Comparison of ENCODE assay signal across 10 cellular contexts in genomic region chr20:15162061-15162740, GRCh38.
DNase-seq lines count a peak whose midpoint lies in the region; ATAC-seq, FAIRE-seq and TF ChIP-seq lines count a peak whose summit lies in the region.
"Had no signal": no experiment of that assay in that cellular context is flagged by ENCODE, and none has a peak within 500 bp of the region (broad histone marks: within the 10 kb centered on the region; RNA-seq: fewer than 3 reads in every experiment).

No MANE protein-coding gene starts in this region.

- no peak for TF ChIP-seq POLR2A in lower leg skin (IDR thresholded peaks at IDR 0.05)

- no peaks in the 10 kb centered on the region for H3K9me3 Mint-ChIP-seq in Calu3 (ENCODE audit: low read depth, unreplicated experiment)
- H3K9me3 Mint-ChIP-seq in activated T-helper 2 cell treated with anti-CD3 and anti-CD28 coated beads, Interferon-gamma antibody, Interleukin-2, Interleukin-4, amounts not matched to agents 10 μg/mL and 5 μg/mL and 100 μg/mL, durations not matched to agents 14 hours and 24 hours and 36 hours: peaks cover 27% of the 10 kb centered on the region

- H3K4me2 ChIP-seq in KMS-11: peak overlapping the region; percentile 78

- intact Hi-C loops in Calu3 (cut with micrococcal nuclease; ENCODE audit: unreplicated experiment) (no loop called here), kidney (cut with DNase I) (no loop called here), lower leg skin (cut with DNase I; ENCODE audit: low total_unique reads) (no loop called here)
- intact Hi-C loops in activated T-helper 2 cell treated with anti-CD3 and anti-CD28 coated beads, Interferon-gamma antibody, Interleukin-2, Interleukin-4, amounts not matched to agents 10 μg/mL and 5 μg/mL and 100 μg/mL, durations not matched to agents 14 hours and 24 hours and 36 hours (cut with micrococcal nuclease): no loop called here

- peak overlapping the region; percentile 30 for H3K4me3 Mint-ChIP-seq in Calu3 (ENCODE audit: low read depth, unreplicated experiment)
- H3K4me3 Mint-ChIP-seq in activated T-helper 2 cell treated with anti-CD3 and anti-CD28 coated beads, Interferon-gamma antibody, Interleukin-2, Interleukin-4, amounts not matched to agents 10 μg/mL and 5 μg/mL and 100 μg/mL, durations not matched to agents 14 hours and 24 hours and 36 hours (ENCODE audit: low read depth): no peak overlapping the region
- H3K4me3 Mint-ChIP-seq: neural crest cell had no signal

- peak overlapping the region; percentile 61 for H2AFZ ChIP-seq in KMS-11 (ENCODE audit: low read depth)

- H3K36me3 ChIP-seq in KMS-11 (ENCODE audit: insufficient read depth) (no peaks in the 10 kb centered on the region), kidney (ENCODE audit: control insufficient read depth in 1 of 2, insufficient read depth in 2 of 2, low read length in 2 of 2) (no peaks in the 10 kb centered on the region)
- H3K36me3 ChIP-seq: cardiac muscle cell had no signal

- H3K9me3 ChIP-seq in kidney (ENCODE audit: control insufficient read depth in 1 of 2, low read length in 2 of 2): peaks cover 0 to 3% of the 10 kb centered on the region in 2 donors

- H3K27me3 ChIP-seq in KMS-11 (ENCODE audit: insufficient read depth, low read depth): no peaks in the 10 kb centered on the region
- H3K27me3 ChIP-seq: cardiac muscle cell had no signal

- H3K36me3 Mint-ChIP-seq in Calu3 (ENCODE audit: insufficient read depth, unreplicated experiment): no peaks in the 10 kb centered on the region
- H3K36me3 Mint-ChIP-seq in activated T-helper 2 cell treated with anti-CD3 and anti-CD28 coated beads, Interferon-gamma antibody, Interleukin-2, Interleukin-4, amounts not matched to agents 10 μg/mL and 5 μg/mL and 100 μg/mL, durations not matched to agents 14 hours and 24 hours and 36 hours (ENCODE audit: low read depth): no peaks in the 10 kb centered on the region

- H3K4me1 ChIP-seq in KMS-11 (ENCODE audit: low read depth, poor library complexity, severe bottlenecking) (peaks cover 25% of the 10 kb centered on the region), kidney (ENCODE audit: control insufficient read depth in 1 of 2, insufficient read depth in 1 of 2, low read depth in 1 of 2, low read length in 2 of 2) (no peaks in the 10 kb centered on the region)

- no peaks in the 10 kb centered on the region for H4K20me1 ChIP-seq in KMS-11 (ENCODE audit: insufficient read depth)

- H3K27ac ChIP-seq in KMS-11 (peak overlapping the region; percentile 72), kidney (ENCODE audit: low read depth in 2 of 2, low read length in 2 of 2) (no peak overlapping the region)
- H3K27ac ChIP-seq: cardiac muscle cell had no signal

- CTCF ChIA-PET in Calu3 (lab: Charles Lee): no interaction called here

- H3K79me2 ChIP-seq in KMS-11 (ENCODE audit: insufficient read depth, low read depth): no peaks in the 10 kb centered on the region

- DNase-seq in Calu3: no peak
- DNase-seq in kidney: no peak
- DNase-seq in lower leg skin (ENCODE audit: low spot score in 2 of 2): no peak
- DNase-seq in cortex of kidney (lab: John Stamatoyannopoulos, UW): no peak
- DNase-seq in activated T-helper 2 cell treated with anti-CD3 and anti-CD28 coated beads, Interferon-gamma antibody, Interleukin-2, Interleukin-4, amounts not matched to agents 10 μg/mL and 5 μg/mL and 100 μg/mL, durations not matched to agents 14 hours and 24 hours and 36 hours (ENCODE audit: low spot score): no peak

- no TSS peak for BruUV-seq in Calu3 (replicated peaks; lab: Mats Ljungman, UMichigan)

- H3K4me3 ChIP-seq in KMS-11 (IDR thresholded peaks at IDR 0.05; ENCODE audit: insufficient read depth, low read depth, low read length): no peak overlapping the region
- H3K4me3 ChIP-seq in kidney (ENCODE audit: low read length in 2 of 2): peak overlapping the region; percentile 26 to 27
- H3K4me3 ChIP-seq in lower leg skin (ENCODE audit: low read depth, poor library complexity, severe bottlenecking): no peak overlapping the region
- H3K4me3 ChIP-seq: cardiac muscle cell had no signal

- peaks cover 12% of the 10 kb centered on the region for H3K4me1 Mint-ChIP-seq in Calu3 (ENCODE audit: low read depth, unreplicated experiment)
- peaks cover 2% of the 10 kb centered on the region for H3K4me1 Mint-ChIP-seq in activated T-helper 2 cell treated with anti-CD3 and anti-CD28 coated beads, Interferon-gamma antibody, Interleukin-2, Interleukin-4, amounts not matched to agents 10 μg/mL and 5 μg/mL and 100 μg/mL, durations not matched to agents 14 hours and 24 hours and 36 hours (ENCODE audit: low read depth)
- H3K4me1 Mint-ChIP-seq: neural crest cell had no signal

- 76 to 78% methylated on average over 7 of the region's 7 CpGs for WGBS in lower leg skin, 2 donors

- no peak for TF ChIP-seq CTCF in Calu3 (IDR thresholded peaks at IDR 0.05; ENCODE audit: unreplicated experiment)
- TF ChIP-seq CTCF in KMS-11 (conservative IDR thresholded peaks at IDR 0.05; ENCODE audit: low read depth, low read length): no peak
- TF ChIP-seq CTCF in kidney (IDR thresholded peaks at IDR 0.05; ENCODE audit: borderline replicate concordance, extremely low read depth, insufficient read depth): no peak
- no peak for TF ChIP-seq CTCF in lower leg skin (IDR thresholded peaks at IDR 0.05)

- ATAC-seq in GM19467 (IDR thresholded peaks at IDR 0.05; ENCODE audit: unreplicated experiment) (peak; percentile 54), HG03571 (IDR thresholded peaks at IDR 0.05; ENCODE audit: unreplicated experiment) (no peak)

- H3K27ac Mint-ChIP-seq in Calu3 (ENCODE audit: unreplicated experiment): no peak overlapping the region
- no peak overlapping the region for H3K27ac Mint-ChIP-seq in activated T-helper 2 cell treated with anti-CD3 and anti-CD28 coated beads, Interferon-gamma antibody, Interleukin-2, Interleukin-4, amounts not matched to agents 10 μg/mL and 5 μg/mL and 100 μg/mL, durations not matched to agents 14 hours and 24 hours and 36 hours

- H3K9ac ChIP-seq in KMS-11 (peak overlapping the region; percentile 46; the same call in 1 of the 2 replicates), kidney (ENCODE audit: low read length in 2 of 2) (no peak overlapping the region)

- H3K27me3 Mint-ChIP-seq in Calu3 (ENCODE audit: unreplicated experiment): no peaks in the 10 kb centered on the region
- no peaks in the 10 kb centered on the region for H3K27me3 Mint-ChIP-seq in activated T-helper 2 cell treated with anti-CD3 and anti-CD28 coated beads, Interferon-gamma antibody, Interleukin-2, Interleukin-4, amounts not matched to agents 10 μg/mL and 5 μg/mL and 100 μg/mL, durations not matched to agents 14 hours and 24 hours and 36 hours (ENCODE audit: low read depth)

- no peak for FAIRE-seq in kidney (lab: Jason Lieb, UNC)

Comparison
In these comparisons a context has a peak if more than half of its experiments do, and no peak if none do; other contexts are left out.
1. H3K4me3 ChIP-seq: peak in kidney (2 of 2); none in KMS-11 (single experiment) and lower leg skin (single experiment).